In genomic region chr7:102942181-102942882, GRCh38 we compare ENCODE assay signal across 23 cellular contexts. TPM values are rescaled to one million over a fixed set of nuclear protein-coding genes. Genes with fewer than 3 reads are reported as not detected.
DNase-seq lines count a peak whose midpoint lies in the region; ATAC-seq, FAIRE-seq and TF ChIP-seq lines count a peak whose summit lies in the region.
"Had no signal": no experiment of that assay in that cellular context is flagged by ENCODE, and none has a peak within 500 bp of the region (broad histone marks: within the 10 kb centered on the region; RNA-seq: fewer than 3 reads in every experiment).

No MANE protein-coding gene starts in this region.

- H3K4me2 ChIP-seq in GM23338 (peak overlapping the region; percentile 33), fibroblast of lung (ENCODE audit: extremely low read depth, insufficient read depth, low read length) (peak overlapping the region; percentile 4), neural progenitor cell (peak overlapping the region; percentile 31)

- no peak for TF ChIP-seq POLR2A in GM12891 (IDR thresholded peaks at IDR 0.05; ENCODE audit: low read depth, low read length)

- H3F3A ChIP-seq in GM23338 (replicated peaks; ENCODE audit: low read depth) (no peaks in the 10 kb centered on the region), neural progenitor cell (ENCODE audit: low read depth) (peaks cover 4% of the 10 kb centered on the region)

- H3K4me3 Mint-ChIP-seq in GM23338 (peak overlapping the region; percentile 58), neural progenitor cell (no peak overlapping the region)
- H3K4me3 Mint-ChIP-seq: activated CD4-positive, alpha-beta T cell treated with anti-CD3 and anti-CD28 coated beads, Interleukin-2, amount 10 ng/mL, durations not matched to agents 24 days and 14 days; activated naive CD8-positive, alpha-beta T cell treated with anti-CD3 and anti-CD28 coated beads, Interleukin-2, amount 50 U/mL, for 24 hours; activated T-helper 17 cell treated with anti-CD3 and anti-CD28 coated beads, Interleukin-2, amount 50 U/mL, for 72 hours had no signal

- peak; percentile 64 for DNase-seq in GM23338 (ENCODE audit: low spot score)
- DNase-seq in adipocyte (ENCODE audit: low read depth), result peak; percentile 23
- peak in 1 of 2 donors; percentile 36 for DNase-seq in fibroblast of lung (ENCODE audit: low read depth in 2 of 2)
- DNase-seq in neural progenitor cell (ENCODE audit: low spot score), result no peak
- DNase-seq in GM12891 (ENCODE audit: insufficient read length, low spot score), result no peak
- DNase-seq in SK-N-DZ (ENCODE audit: low spot score), result no peak
- DNase-seq in kidney tubule cell (ENCODE audit: low spot score), result no peak
- no peak for DNase-seq in NCI-H345 treated with DMSO at 0.1 percent for 48 hours (lab: John Stamatoyannopoulos, UW; ENCODE audit: unreplicated experiment)
- DNase-seq: activated CD4-positive, alpha-beta T cell treated with anti-CD3 and anti-CD28 coated beads, Interleukin-2, amount 10 ng/mL, durations not matched to agents 24 days and 14 days; activated naive CD8-positive, alpha-beta T cell treated with anti-CD3 and anti-CD28 coated beads, Interleukin-2, amount 50 U/mL, for 24 hours; erythroblast; GOT3; KG1; NCI-H2171 treated with DMSO at 0.1 percent for 48 hours; NCI-H69; stimulated activated CD4-positive, alpha-beta T cell treated with anti-CD3 and anti-CD28 coated beads, Interleukin-15, amount 100 ng/mL, for 24 hours; T-helper 1 cell had no signal

- no peaks in the 10 kb centered on the region for H3K79me2 ChIP-seq in GM23338 (replicated peaks; ENCODE audit: insufficient read depth)
- H3K79me2 ChIP-seq in fibroblast of lung (ENCODE audit: control insufficient read depth, insufficient read depth, low read length), result no peaks in the 10 kb centered on the region
- H3K79me2 ChIP-seq in neural progenitor cell (ENCODE audit: low read depth), result no peaks in the 10 kb centered on the region

- no peak for FAIRE-seq in GM12891 (lab: Jason Lieb, UNC)
- FAIRE-seq: D721Med had no signal

- H3K27ac ChIP-seq in GM23338 (ENCODE audit: low read depth) (peak overlapping the region; percentile 83), fibroblast of lung (ENCODE audit: insufficient read depth, low read length) (no peak overlapping the region), neural progenitor cell (peak overlapping the region; percentile 43)
- H3K27ac ChIP-seq: C4-2B had no signal

- no peaks in the 10 kb centered on the region for H3K36me3 Mint-ChIP-seq in GM23338 (ENCODE audit: low read depth)
- peaks cover 3% of the 10 kb centered on the region for H3K36me3 Mint-ChIP-seq in neural progenitor cell

- H3K27me3 ChIP-seq in GM23338 (ENCODE audit: insufficient read depth) (no peaks in the 10 kb centered on the region), adipocyte (replicated peaks; ENCODE audit: control insufficient read depth, insufficient read depth, low read length) (no peaks in the 10 kb centered on the region), fibroblast of lung (ENCODE audit: control insufficient read depth, insufficient read depth, low read length) (no peaks in the 10 kb centered on the region), neural progenitor cell (no peaks in the 10 kb centered on the region)

- H3K4me1 Mint-ChIP-seq in GM23338 (peaks cover 55% of the 10 kb centered on the region), neural progenitor cell (peaks cover 5% of the 10 kb centered on the region)
- H3K4me1 Mint-ChIP-seq: activated CD4-positive, alpha-beta T cell treated with anti-CD3 and anti-CD28 coated beads, Interleukin-2, amount 10 ng/mL, durations not matched to agents 24 days and 14 days; activated naive CD8-positive, alpha-beta T cell treated with anti-CD3 and anti-CD28 coated beads, Interleukin-2, amount 50 U/mL, for 24 hours; activated T-helper 17 cell treated with anti-CD3 and anti-CD28 coated beads, Interleukin-2, amount 50 U/mL, for 72 hours had no signal

- H2AFZ ChIP-seq in GM23338 (no peak overlapping the region), fibroblast of lung (ENCODE audit: low read length) (peak overlapping the region; percentile 16), neural progenitor cell (replicated peaks) (peak overlapping the region; percentile 93)

- H3K9me3 Mint-ChIP-seq in GM23338 (no peaks in the 10 kb centered on the region), neural progenitor cell (no peaks in the 10 kb centered on the region)
- H3K9me3 Mint-ChIP-seq: activated CD4-positive, alpha-beta T cell treated with anti-CD3 and anti-CD28 coated beads, Interleukin-2, amount 10 ng/mL, durations not matched to agents 24 days and 14 days; activated naive CD8-positive, alpha-beta T cell treated with anti-CD3 and anti-CD28 coated beads, Interleukin-2, amount 50 U/mL, for 24 hours; activated T-helper 17 cell treated with anti-CD3 and anti-CD28 coated beads, Interleukin-2, amount 50 U/mL, for 72 hours had no signal

- no peaks in the 10 kb centered on the region for H3K9me2 ChIP-seq in GM23338 (ENCODE audit: insufficient read depth)

- H3K27ac Mint-ChIP-seq in GM23338 (peak overlapping the region; percentile 50; the same call in 1 of the 2 replicates), neural progenitor cell (no peak overlapping the region)
- H3K27ac Mint-ChIP-seq: activated CD4-positive, alpha-beta T cell treated with anti-CD3 and anti-CD28 coated beads, Interleukin-2, amount 10 ng/mL, durations not matched to agents 24 days and 14 days; activated naive CD8-positive, alpha-beta T cell treated with anti-CD3 and anti-CD28 coated beads, Interleukin-2, amount 50 U/mL, for 24 hours; activated T-helper 17 cell treated with anti-CD3 and anti-CD28 coated beads, Interleukin-2, amount 50 U/mL, for 72 hours had no signal

- peak overlapping the region; percentile 25 for H3K4me3 ChIP-seq in GM23338
- H3K4me3 ChIP-seq in adipocyte (ENCODE audit: low read length), result peak overlapping the region; percentile 37
- no peak overlapping the region for H3K4me3 ChIP-seq in fibroblast of lung (replicated peaks in 1 of 4; ENCODE audit: control extremely low read depth in 1 of 4, insufficient read depth in 1 of 4, low read depth in 3 of 4, low read length in 4 of 4)
- no peak overlapping the region for H3K4me3 ChIP-seq in neural progenitor cell

- H3K27me3 Mint-ChIP-seq in GM23338 (ENCODE audit: insufficient read depth, low read depth, poor library complexity) (peaks cover 1% of the 10 kb centered on the region), neural progenitor cell (ENCODE audit: insufficient read depth, low read depth) (no peaks in the 10 kb centered on the region)
- H3K27me3 Mint-ChIP-seq: activated CD4-positive, alpha-beta T cell treated with anti-CD3 and anti-CD28 coated beads, Interleukin-2, amount 10 ng/mL, durations not matched to agents 24 days and 14 days; activated naive CD8-positive, alpha-beta T cell treated with anti-CD3 and anti-CD28 coated beads, Interleukin-2, amount 50 U/mL, for 24 hours; activated T-helper 17 cell treated with anti-CD3 and anti-CD28 coated beads, Interleukin-2, amount 50 U/mL, for 72 hours had no signal

- H3K9me3 ChIP-seq in adipocyte (ENCODE audit: control insufficient read depth, low read length) (no peaks in the 10 kb centered on the region), fibroblast of lung (ENCODE audit: control insufficient read depth, insufficient read depth, low read depth, low read length) (no peaks in the 10 kb centered on the region), neural progenitor cell (ENCODE audit: low read depth) (no peaks in the 10 kb centered on the region)

- H3K9ac ChIP-seq in adipocyte (ENCODE audit: low read length) (no peak overlapping the region), fibroblast of lung (ENCODE audit: insufficient read depth, low read length) (no peak overlapping the region), neural progenitor cell (no peak overlapping the region)

- ATAC-seq in GM23338, result peak; percentile 46
- ATAC-seq: activated naive CD8-positive, alpha-beta T cell treated with anti-CD3 and anti-CD28 coated beads, Interleukin-2, amount 50 U/mL, for 24 hours; activated T-helper 17 cell treated with anti-CD3 and anti-CD28 coated beads, Interleukin-2, amount 50 U/mL, for 72 hours; left lobe of liver; Right ventricle myocardium inferior had no signal

- H4K20me1 ChIP-seq in GM23338 (replicated peaks; ENCODE audit: insufficient read depth) (no peaks in the 10 kb centered on the region), fibroblast of lung (ENCODE audit: control insufficient read depth, extremely low read depth, insufficient read depth, low read length) (no peaks in the 10 kb centered on the region), neural progenitor cell (ENCODE audit: low read depth) (no peaks in the 10 kb centered on the region)

- H3K4me1 ChIP-seq in GM23338 (ENCODE audit: insufficient read depth) (peaks cover 54% of the 10 kb centered on the region), adipocyte (ENCODE audit: control insufficient read depth, insufficient read depth, low read length) (peaks cover 17% of the 10 kb centered on the region), fibroblast of lung (ENCODE audit: control insufficient read depth, extremely low read depth, insufficient read depth, low read length) (peaks cover 2% of the 10 kb centered on the region), neural progenitor cell (peaks cover 43% of the 10 kb centered on the region)

- TF ChIP-seq CTCF in GM23338 (conservative IDR thresholded peaks at IDR 0.05; ENCODE audit: low read depth in 2 of 2) (no peak), fibroblast of lung (conservative IDR thresholded peaks at IDR 0.05 in 1 of 2, IDR thresholded peaks at IDR 0.05 in 1 of 2; ENCODE audit: low read depth in 1 of 2, low read length in 2 of 2) (no peak), neural progenitor cell (IDR thresholded peaks at IDR 0.05) (no peak)

- H3K36me3 ChIP-seq in GM23338 (ENCODE audit: insufficient read depth) (no peaks in the 10 kb centered on the region), adipocyte (ENCODE audit: control insufficient read depth, insufficient read depth, low read length, severe bottlenecking) (no peaks in the 10 kb centered on the region), fibroblast of lung (ENCODE audit: control insufficient read depth, insufficient read depth, low read length) (peaks cover 1% of the 10 kb centered on the region), neural progenitor cell (no peaks in the 10 kb centered on the region)

TF ChIP-seq in GM23338, 12 proteins besides CTCF, POLR2A, EP300 and RAD21 (continues in another document):
- TF ChIP-seq JUNB (IDR thresholded peaks at IDR 0.05; ENCODE audit: unreplicated experiment), result no peak

TF ChIP-seq in GM12891, 5 proteins besides CTCF, POLR2A, EP300 and RAD21 (continues in another document):
- TF ChIP-seq POLR2AphosphoS5 (IDR thresholded peaks at IDR 0.05; ENCODE audit: low read depth, low read length), result no peak

RNA-seq across cellular contexts. Expression of gene LRRC17, which starts 29.5 kb away (rescaled TPM):
- total RNA-seq in GM23338 (2014; rRNA removed; shearing (Covaris generic)), result 3.1 and 9.4 TPM in 2 replicates
- polyA plus RNA-seq in GM23338 (2016; fragmentation: Nextera tagmentation; extraction: Ambion mirVana) (1.0 and 2.8 TPM in 2 replicates), fibroblast of lung (31.5 and 103 TPM in 2 replicates)
- total RNA-seq in fibroblast of lung (12.6 and 30.8 TPM in 2 replicates), neural progenitor cell (ENCODE audit: low replicate concordance) (4.3 and 4.6 TPM in 2 replicates)
- 15.7 and 55.0 TPM in 2 replicates for polyA plus RNA-seq in fibroblast of lung (2012)
- 0.63 and 13.7 TPM in 2 replicates for polyA minus RNA-seq in fibroblast of lung (ENCODE audit: low replicate concordance)
- polyA plus RNA-seq in GM12891 (2012; ENCODE audit: low read depth, missing spikeins), result 0.05 TPM
- 2.1 and 2.2 TPM in 2 replicates for polyA plus RNA-seq in SK-N-DZ (2014; cell fraction: cytosol; rRNA removed)
- polyA plus RNA-seq in SK-N-DZ (2014; cell fraction: nucleus; rRNA removed), result 3.3 and 3.5 TPM in 2 replicates
- total RNA-seq: activated CD4-positive, alpha-beta T cell treated with anti-CD3 and anti-CD28 coated beads, Interleukin-2, amount 10 ng/mL, durations not matched to agents 24 days and 14 days; activated T-helper 17 cell treated with anti-CD3 and anti-CD28 coated beads, Interleukin-2, amount 50 U/mL, for 72 hours; OCI-LY7 had no signal

Comparison
In these comparisons a context has a peak if more than half of its experiments do, and no peak if none do; other contexts are left out.
1. DNase-seq: peak in GM23338 (single experiment) and adipocyte (single experiment); none in neural progenitor cell (single experiment), GM12891 (single experiment), SK-N-DZ (single experiment), kidney tubule cell (single experiment) and NCI-H345 treated with DMSO at 0.1 percent for 48 hours (single experiment).
2. H3K4me3 ChIP-seq: peak in GM23338 (single experiment) and adipocyte (single experiment); none in fibroblast of lung (0 of 4) and neural progenitor cell (single experiment).
3. Peak in every context shown above with its lines, with median percentiles within 50 percentile points of each other: H3K4me2 ChIP-seq.